21 cellular contexts compared by ENCODE assay signal in the genomic region with DNA sequence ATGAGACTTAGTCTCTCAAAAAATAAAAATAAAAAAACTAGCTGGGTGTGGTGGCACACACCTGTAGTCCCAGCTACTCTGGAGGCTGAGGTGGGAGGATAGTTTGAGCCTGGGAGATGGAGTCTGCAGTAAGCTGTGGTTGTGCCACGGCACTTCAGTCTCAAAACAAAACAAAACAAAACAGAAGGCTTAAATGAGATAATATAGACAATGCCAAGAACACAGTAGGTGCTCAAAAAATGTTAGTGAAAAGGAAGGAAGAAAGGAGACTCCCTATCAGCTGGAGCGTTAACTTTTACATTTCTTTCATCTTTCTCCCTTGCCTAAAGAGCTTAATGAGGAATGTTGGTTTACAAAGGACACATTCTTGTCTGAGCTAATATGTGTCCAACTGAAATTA. TPM values are rescaled to one million over a fixed set of nuclear protein-coding genes. Genes with fewer than 3 reads are reported as not detected.
DNase-seq lines count a peak whose midpoint lies in the region; ATAC-seq and TF ChIP-seq lines count a peak whose summit lies in the region.
"Had no signal": no experiment of that assay in that cellular context is flagged by ENCODE, and none has a peak within 500 bp of the region (broad histone marks: within the 10 kb centered on the region; RNA-seq: fewer than 3 reads in every experiment).

No MANE protein-coding gene starts in this region.

- peak overlapping the region; percentile 59 for H3K9ac ChIP-seq in PC-3 (ENCODE audit: low read length)

- no peaks in the 10 kb centered on the region for H3K36me3 ChIP-seq in PC-3 (ENCODE audit: low read depth, low read length)
- no peaks in the 10 kb centered on the region for H3K36me3 ChIP-seq in breast epithelium
- H3K36me3 ChIP-seq in left lung, result no peaks in the 10 kb centered on the region
- no peaks in the 10 kb centered on the region for H3K36me3 ChIP-seq in stomach
- H3K36me3 ChIP-seq: pancreas, Peyer's patch, SJCRH30, upper lobe of left lung had no signal

- peaks cover 8% of the 10 kb centered on the region for H3K79me2 ChIP-seq in PC-3 (ENCODE audit: low read length)

- no peaks in the 10 kb centered on the region for H4K20me1 ChIP-seq in PC-3 (ENCODE audit: low read length)

- peaks cover 8% of the 10 kb centered on the region for H3F3A ChIP-seq in PC-3 (ENCODE audit: low read length, unreplicated experiment)

- no TSS peak for BruUV-seq in PC-3 (replicated peaks; lab: Mats Ljungman, UMichigan)

- no peaks in the 10 kb centered on the region for H3K9me3 ChIP-seq in PC-3 (ENCODE audit: low read length)
- H3K9me3 ChIP-seq in breast epithelium, result peaks cover 0 to 6% of the 10 kb centered on the region in 2 donors
- H3K9me3 ChIP-seq in left lung, result peaks cover 0 to 8% of the 10 kb centered on the region in 2 donors
- H3K9me3 ChIP-seq in stomach, result peaks cover 0 to 10% (median 6%) of the 10 kb centered on the region in 4 donors
- H3K9me3 ChIP-seq: pancreas, Peyer's patch, SJCRH30 had no signal

- H3K4me1 ChIP-seq in PC-3 (ENCODE audit: insufficient read depth, low read length) (peaks cover 32% of the 10 kb centered on the region), breast epithelium (peaks cover 0 to 5% of the 10 kb centered on the region in 2 donors), left lung (peaks cover 9 to 15% of the 10 kb centered on the region in 2 donors), stomach (peaks cover 4 to 18% (median 10%) of the 10 kb centered on the region in 4 donors)

- no peak overlapping the region for H2AFZ ChIP-seq in PC-3 (ENCODE audit: low read length)

- intact Hi-C loops in PC-3 (cut with micrococcal nuclease), result loop anchor here (2.0 to 10.0 kb wide), 2 partner anchors 41 to 153 kb away; a partner anchor contains a TSS
- intact Hi-C loops in breast epithelium (cut with DNase I; ENCODE audit: low total_unique reads), result no loop called here
- intact Hi-C loops in left lung (cut with DNase I), result no loop called here
- intact Hi-C loops in stomach (cut with DNase I; ENCODE audit: low total_unique reads), result no loop called here

- POLR2A ChIA-PET in PC-3 (lab: Charles Lee; ENCODE audit: unreplicated experiment), result interaction anchor here (0.6 kb wide), 2 partner anchors 41 to 979 kb away, joined by 3 to 13 read pairs; a partner anchor contains a TSS

- H3K4me3 ChIP-seq in PC-3 (ENCODE audit: low read length), result peak overlapping the region; percentile 30; the same call in 1 of the 2 replicates
- no peak overlapping the region for H3K4me3 ChIP-seq in breast epithelium
- H3K4me3 ChIP-seq in left lung, result no peak overlapping the region
- H3K4me3 ChIP-seq in stomach, result no peak overlapping the region
- no peak overlapping the region for H3K4me3 ChIP-seq in coronary artery
- H3K4me3 ChIP-seq: pancreas, Peyer's patch, SJCRH30, upper lobe of left lung had no signal

- CTCF ChIA-PET in PC-3 (lab: Charles Lee), result no interaction called here

- no peaks in the 10 kb centered on the region for H3K9me2 ChIP-seq in PC-3 (replicated peaks; ENCODE audit: low read length)

- DNase-seq in PC-3 (peak; percentile 19), breast epithelium (ENCODE audit: low spot score in 2 of 2) (no peak), left lung (no peak), stomach (no peak), coronary artery (ENCODE audit: low spot score) (no peak), midbrain (lab: John Stamatoyannopoulos, UW) (no peak), germinal center (ENCODE audit: low spot score) (no peak)
- DNase-seq: activated CD4-positive, CD25-positive, alpha-beta regulatory T cell treated with anti-CD3 and anti-CD28 coated beads, Interleukin-2, amount 50 U/mL, for 72 hours; activated CD8-positive, alpha-beta T cell treated with anti-CD3 and anti-CD28 coated beads, Interleukin-2, amount 10 ng/mL, durations not matched to agents 7 days and 5 days; activated gamma-delta T cell; CD8-positive, alpha-beta T cell; cortex of kidney; endodermal cell; MM.1S; natural killer cell; NCI-H1417; pancreas; Peyer's patch; SJCRH30; upper lobe of left lung had no signal

- 66 to 80% (median 71%) methylated on average over 2 of the region's 2 CpGs for WGBS in stomach, 5 donors

- TF ChIP-seq EP300 in stomach (IDR thresholded peaks at IDR 0.05), result no peak

- H3K4me2 ChIP-seq in PC-3 (ENCODE audit: low read length), result peak overlapping the region; percentile 71

- H3K27ac ChIP-seq in PC-3 (ENCODE audit: low read length), result peak overlapping the region; percentile 88
- H3K27ac ChIP-seq in breast epithelium, result peak overlapping the region; percentile 10 to 35
- peak overlapping the region; percentile 31 to 60 for H3K27ac ChIP-seq in left lung
- peak overlapping the region in 3 of 5 donors; percentile 3 to 36 (median 28) for H3K27ac ChIP-seq in stomach
- peak overlapping the region in 1 of 2 donors; percentile 74 for H3K27ac ChIP-seq in coronary artery
- H3K27ac ChIP-seq: pancreas, Peyer's patch, SJCRH30 had no signal

- TF ChIP-seq CTCF in PC-3 (conservative IDR thresholded peaks at IDR 0.05; ENCODE audit: low read depth, low read length), result no peak
- no peak for TF ChIP-seq CTCF in breast epithelium (IDR thresholded peaks at IDR 0.05)
- no peak for TF ChIP-seq CTCF in left lung (IDR thresholded peaks at IDR 0.05)
- no peak for TF ChIP-seq CTCF in stomach (IDR thresholded peaks at IDR 0.05)
- TF ChIP-seq CTCF in coronary artery (IDR thresholded peaks at IDR 0.05), result no peak

- TF ChIP-seq POLR2A in breast epithelium (IDR thresholded peaks at IDR 0.05), result no peak
- TF ChIP-seq POLR2A in stomach (IDR thresholded peaks at IDR 0.05), result no peak

- H3K27me3 ChIP-seq in PC-3 (ENCODE audit: low read length) (no peaks in the 10 kb centered on the region), breast epithelium (no peaks in the 10 kb centered on the region), left lung (no peaks in the 10 kb centered on the region), stomach (no peaks in the 10 kb centered on the region)
- H3K27me3 ChIP-seq: pancreas, Peyer's patch, SJCRH30, upper lobe of left lung had no signal

- no peak for ATAC-seq in PC-3
- ATAC-seq in left lung, result no peak
- ATAC-seq in GM18870 (IDR thresholded peaks at IDR 0.05; ENCODE audit: unreplicated experiment), result no peak
- ATAC-seq: activated CD8-positive, alpha-beta T cell treated with anti-CD3 and anti-CD28 coated beads, Interleukin-2, amount 10 ng/mL, durations not matched to agents 7 days and 5 days; CD8-positive, alpha-beta T cell; natural killer cell had no signal

RNA-seq across cellular contexts. Expression of a gene that starts 4.1 kb away (rescaled TPM):
- total RNA-seq in PC-3 (2014; rRNA removed) (37.0 and 49.6 TPM in 2 replicates), breast epithelium (10 to 100 TPM; 37.0 to 60.3 (median 45.8) TPM), left lung (10 to 100 TPM; 55.7 to 57.4 TPM), stomach (100 to 1,000 TPM in 1 of 5 donors, 10 to 100 TPM in 4; 39.7 to 129 (median 80.5) TPM)
- 10 to 100 TPM; 53.5 to 75.3 (median 59.3) TPM for polyA plus RNA-seq in stomach

RNA-seq across cellular contexts. Expression of a gene that starts 40.8 kb away (rescaled TPM):
- total RNA-seq in PC-3 (2014; rRNA removed) (12.1 and 17.3 TPM in 2 replicates), breast epithelium (10 to 100 TPM; 57.0 to 90.0 (median 67.2) TPM), left lung (10 to 100 TPM; 44.8 to 55.4 TPM), stomach (100 to 1,000 TPM in 1 of 5 donors, 10 to 100 TPM in 4; 39.8 to 120 (median 78.2) TPM)
- 10 to 100 TPM in 2 of 3 donors, 1 to 10 TPM in 1; 7.3 to 13.3 (median 12.8) TPM for polyA plus RNA-seq in stomach
